In the genomic region with DNA sequence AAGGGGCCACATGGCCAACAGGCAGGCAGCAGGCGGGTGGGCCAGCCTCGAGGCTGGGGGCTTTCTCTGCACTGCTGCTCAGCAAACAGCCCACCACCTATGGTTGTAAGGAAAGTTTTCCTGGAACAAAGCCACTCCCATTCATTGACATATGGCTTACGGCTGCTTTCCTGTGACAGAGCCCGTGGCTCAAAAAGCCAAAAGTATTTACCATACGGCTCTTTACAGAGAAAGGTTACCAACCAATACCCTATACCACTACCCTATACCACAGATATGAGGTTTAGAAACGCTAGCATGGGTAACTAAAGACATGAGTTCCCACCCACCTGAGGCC, we compare ENCODE assay signal across 1 cellular context.
TF ChIP-seq lines count a peak whose summit lies in the region.

No MANE protein-coding gene starts in this region.

TF ChIP-seq in H1, 55 proteins besides CTCF, POLR2A, EP300 and RAD21 (continued from another document):
- TF ChIP-seq, protein P1, sequence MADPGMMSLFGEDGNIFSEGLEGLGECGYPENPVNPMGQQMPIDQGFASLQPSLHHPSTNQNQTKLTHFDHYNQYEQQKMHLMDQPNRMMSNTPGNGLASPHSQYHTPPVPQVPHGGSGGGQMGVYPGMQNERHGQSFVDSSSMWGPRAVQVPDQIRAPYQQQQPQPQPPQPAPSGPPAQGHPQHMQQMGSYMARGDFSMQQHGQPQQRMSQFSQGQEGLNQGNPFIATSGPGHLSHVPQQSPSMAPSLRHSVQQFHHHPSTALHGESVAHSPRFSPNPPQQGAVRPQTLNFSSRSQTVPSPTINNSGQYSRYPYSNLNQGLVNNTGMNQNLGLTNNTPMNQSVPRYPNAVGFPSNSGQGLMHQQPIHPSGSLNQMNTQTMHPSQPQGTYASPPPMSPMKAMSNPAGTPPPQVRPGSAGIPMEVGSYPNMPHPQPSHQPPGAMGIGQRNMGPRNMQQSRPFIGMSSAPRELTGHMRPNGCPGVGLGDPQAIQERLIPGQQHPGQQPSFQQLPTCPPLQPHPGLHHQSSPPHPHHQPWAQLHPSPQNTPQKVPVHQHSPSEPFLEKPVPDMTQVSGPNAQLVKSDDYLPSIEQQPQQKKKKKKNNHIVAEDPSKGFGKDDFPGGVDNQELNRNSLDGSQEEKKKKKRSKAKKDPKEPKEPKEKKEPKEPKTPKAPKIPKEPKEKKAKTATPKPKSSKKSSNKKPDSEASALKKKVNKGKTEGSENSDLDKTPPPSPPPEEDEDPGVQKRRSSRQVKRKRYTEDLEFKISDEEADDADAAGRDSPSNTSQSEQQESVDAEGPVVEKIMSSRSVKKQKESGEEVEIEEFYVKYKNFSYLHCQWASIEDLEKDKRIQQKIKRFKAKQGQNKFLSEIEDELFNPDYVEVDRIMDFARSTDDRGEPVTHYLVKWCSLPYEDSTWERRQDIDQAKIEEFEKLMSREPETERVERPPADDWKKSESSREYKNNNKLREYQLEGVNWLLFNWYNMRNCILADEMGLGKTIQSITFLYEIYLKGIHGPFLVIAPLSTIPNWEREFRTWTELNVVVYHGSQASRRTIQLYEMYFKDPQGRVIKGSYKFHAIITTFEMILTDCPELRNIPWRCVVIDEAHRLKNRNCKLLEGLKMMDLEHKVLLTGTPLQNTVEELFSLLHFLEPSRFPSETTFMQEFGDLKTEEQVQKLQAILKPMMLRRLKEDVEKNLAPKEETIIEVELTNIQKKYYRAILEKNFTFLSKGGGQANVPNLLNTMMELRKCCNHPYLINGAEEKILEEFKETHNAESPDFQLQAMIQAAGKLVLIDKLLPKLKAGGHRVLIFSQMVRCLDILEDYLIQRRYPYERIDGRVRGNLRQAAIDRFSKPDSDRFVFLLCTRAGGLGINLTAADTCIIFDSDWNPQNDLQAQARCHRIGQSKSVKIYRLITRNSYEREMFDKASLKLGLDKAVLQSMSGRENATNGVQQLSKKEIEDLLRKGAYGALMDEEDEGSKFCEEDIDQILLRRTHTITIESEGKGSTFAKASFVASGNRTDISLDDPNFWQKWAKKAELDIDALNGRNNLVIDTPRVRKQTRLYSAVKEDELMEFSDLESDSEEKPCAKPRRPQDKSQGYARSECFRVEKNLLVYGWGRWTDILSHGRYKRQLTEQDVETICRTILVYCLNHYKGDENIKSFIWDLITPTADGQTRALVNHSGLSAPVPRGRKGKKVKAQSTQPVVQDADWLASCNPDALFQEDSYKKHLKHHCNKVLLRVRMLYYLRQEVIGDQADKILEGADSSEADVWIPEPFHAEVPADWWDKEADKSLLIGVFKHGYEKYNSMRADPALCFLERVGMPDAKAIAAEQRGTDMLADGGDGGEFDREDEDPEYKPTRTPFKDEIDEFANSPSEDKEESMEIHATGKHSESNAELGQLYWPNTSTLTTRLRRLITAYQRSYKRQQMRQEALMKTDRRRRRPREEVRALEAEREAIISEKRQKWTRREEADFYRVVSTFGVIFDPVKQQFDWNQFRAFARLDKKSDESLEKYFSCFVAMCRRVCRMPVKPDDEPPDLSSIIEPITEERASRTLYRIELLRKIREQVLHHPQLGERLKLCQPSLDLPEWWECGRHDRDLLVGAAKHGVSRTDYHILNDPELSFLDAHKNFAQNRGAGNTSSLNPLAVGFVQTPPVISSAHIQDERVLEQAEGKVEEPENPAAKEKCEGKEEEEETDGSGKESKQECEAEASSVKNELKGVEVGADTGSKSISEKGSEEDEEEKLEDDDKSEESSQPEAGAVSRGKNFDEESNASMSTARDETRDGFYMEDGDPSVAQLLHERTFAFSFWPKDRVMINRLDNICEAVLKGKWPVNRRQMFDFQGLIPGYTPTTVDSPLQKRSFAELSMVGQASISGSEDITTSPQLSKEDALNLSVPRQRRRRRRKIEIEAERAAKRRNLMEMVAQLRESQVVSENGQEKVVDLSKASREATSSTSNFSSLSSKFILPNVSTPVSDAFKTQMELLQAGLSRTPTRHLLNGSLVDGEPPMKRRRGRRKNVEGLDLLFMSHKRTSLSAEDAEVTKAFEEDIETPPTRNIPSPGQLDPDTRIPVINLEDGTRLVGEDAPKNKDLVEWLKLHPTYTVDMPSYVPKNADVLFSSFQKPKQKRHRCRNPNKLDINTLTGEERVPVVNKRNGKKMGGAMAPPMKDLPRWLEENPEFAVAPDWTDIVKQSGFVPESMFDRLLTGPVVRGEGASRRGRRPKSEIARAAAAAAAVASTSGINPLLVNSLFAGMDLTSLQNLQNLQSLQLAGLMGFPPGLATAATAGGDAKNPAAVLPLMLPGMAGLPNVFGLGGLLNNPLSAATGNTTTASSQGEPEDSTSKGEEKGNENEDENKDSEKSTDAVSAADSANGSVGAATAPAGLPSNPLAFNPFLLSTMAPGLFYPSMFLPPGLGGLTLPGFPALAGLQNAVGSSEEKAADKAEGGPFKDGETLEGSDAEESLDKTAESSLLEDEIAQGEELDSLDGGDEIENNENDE (IDR thresholded peaks at IDR 0.05; ENCODE audit: insufficient replicate concordance, low read length) = no peak
- no peak for TF ChIP-seq GABPA (IDR thresholded peaks at IDR 0.05; ENCODE audit: borderline replicate concordance, insufficient read depth, low read length)
- TF ChIP-seq RBBP5 (IDR thresholded peaks at IDR 0.05; ENCODE audit: borderline replicate concordance, low read depth, low read length) = no peak
- no peak for TF ChIP-seq CTBP2 (IDR thresholded peaks at IDR 0.05; ENCODE audit: borderline replicate concordance, insufficient read depth, insufficient read length, low read length)
- TF ChIP-seq JUND (IDR thresholded peaks at IDR 0.05; ENCODE audit: low read length) = no peak
- TF ChIP-seq SAP30 (IDR thresholded peaks at IDR 0.05; ENCODE audit: insufficient read depth, insufficient replicate concordance, low read length) = no peak
